ENCODE assay signal across 8 cellular contexts in genomic region chr1:32351077-32351858, GRCh38. TPM values are rescaled to one million over a fixed set of nuclear protein-coding genes. Genes with fewer than 3 reads are reported as not detected.
A peak's percentile ranks its signal among the peaks of the same experiment; 100 is the strongest.
DNase-seq lines count a peak whose midpoint lies in the region; ATAC-seq, FAIRE-seq and TF ChIP-seq lines count a peak whose summit lies in the region.

No MANE protein-coding gene starts in this region.

- peak; percentile 77 for FAIRE-seq in endothelial cell of umbilical vein (lab: Jason Lieb, UNC)

- ATAC-seq in GM21367 (IDR thresholded peaks at IDR 0.05; ENCODE audit: unreplicated experiment) = peak; percentile 73

- peak; percentile 77 for TF ChIP-seq CTCF in Calu3 (IDR thresholded peaks at IDR 0.05; ENCODE audit: unreplicated experiment)
- TF ChIP-seq CTCF in endothelial cell of umbilical vein (IDR thresholded peaks at IDR 0.05; ENCODE audit: extremely low read depth in 1 of 2, insufficient read depth in 1 of 2, low read depth in 1 of 2, low read length in 2 of 2) = peak; percentile 23 to 56

- H3K79me2 ChIP-seq in endothelial cell of umbilical vein (ENCODE audit: control insufficient read depth, insufficient read depth, low read length) = no peaks in the 10 kb centered on the region

- peak; percentile 80 for TF ChIP-seq POLR2A in endothelial cell of umbilical vein (IDR thresholded peaks at IDR 0.05; ENCODE audit: low read depth, low read length)

- H3K4me1 Mint-ChIP-seq in Calu3 (ENCODE audit: low read depth, unreplicated experiment) = peaks cover 20% of the 10 kb centered on the region

- H4K20me1 ChIP-seq in endothelial cell of umbilical vein (replicated peaks; ENCODE audit: control insufficient read depth, extremely low read depth, insufficient read depth, low read length) = no peaks in the 10 kb centered on the region

- peaks cover 4% of the 10 kb centered on the region for H3K27me3 Mint-ChIP-seq in Calu3 (ENCODE audit: unreplicated experiment)

- no peaks in the 10 kb centered on the region for H3K9me3 Mint-ChIP-seq in Calu3 (ENCODE audit: low read depth, unreplicated experiment)

- peaks cover 14% of the 10 kb centered on the region; the same call in 1 of the 2 replicates for H3K4me1 ChIP-seq in HUES48 (ENCODE audit: control insufficient read depth, insufficient read depth, low read length)
- H3K4me1 ChIP-seq in NT2/D1 (ENCODE audit: insufficient read depth, insufficient read length) = peaks cover 27% of the 10 kb centered on the region
- peaks cover 34% of the 10 kb centered on the region for H3K4me1 ChIP-seq in endothelial cell of umbilical vein (ENCODE audit: control insufficient read depth, extremely low read depth, insufficient read depth, low read length)

- POLR2A ChIA-PET in endothelial cell of umbilical vein (lab: Charles Lee) = interaction anchor here (0.6 to 4.4 kb wide), 8 partner anchors 8 to 119 kb away, joined by 3 to 50 read pairs (median 4); partner anchors contain the start of genes BSDC1 and MARCKSL1

- H3K36me3 ChIP-seq in HUES48 (ENCODE audit: control insufficient read depth, insufficient read depth, low read length) (no peaks in the 10 kb centered on the region), NT2/D1 (ENCODE audit: insufficient read depth, insufficient read length, low read length) (peaks cover 17% of the 10 kb centered on the region), endothelial cell of umbilical vein (ENCODE audit: control insufficient read depth in 2 of 2, extremely low read depth in 1 of 2, insufficient read depth in 2 of 2, low read length in 2 of 2) (no peaks in the 10 kb centered on the region)

- no TSS peak for BruUV-seq in Calu3 (replicated peaks; lab: Mats Ljungman, UMichigan)
- BruUV-seq in endothelial cell of umbilical vein (replicated peaks; lab: Mats Ljungman, UMichigan) = no TSS peak

- intact Hi-C loops in Calu3 (cut with micrococcal nuclease; ENCODE audit: unreplicated experiment) = no loop called here
- intact Hi-C loops in endothelial cell of umbilical vein (cut with micrococcal nuclease) = loop anchor here (1.0 kb wide), 2 partner anchors 15 to 43 kb away; partner anchors contain the start of genes BSDC1 and MARCKSL1

- dilution Hi-C loops in endothelial cell of umbilical vein (cut with MboI; ENCODE audit: extremely low pct_ligation_motif_present, low sequenced_read_pairs) = no loop called here

- DNase-seq in Calu3 (peak; percentile 97), NT2/D1 (ENCODE audit: low read depth, low spot score) (peak; percentile 98), endothelial cell of umbilical vein (ENCODE audit: low read depth, low spot score) (peak; percentile 91), midbrain (lab: John Stamatoyannopoulos, UW) (peak; percentile 92)
- DNase-seq in activated CD8-positive, alpha-beta memory T cell treated with anti-CD3 and anti-CD28 coated beads, Interleukin-2, amount 50 U/mL, for 24 hours (ENCODE audit: extremely low read depth) = peak; percentile 78
- DNase-seq in stimulated activated CD8-positive, alpha-beta memory T cell treated with anti-CD3 and anti-CD28 coated beads, Interleukin-15, amount 100 ng/mL, for 48 hours (ENCODE audit: low read depth in 2 of 2) = peak; percentile 77 to 81

- CTCF ChIA-PET in Calu3 (lab: Charles Lee) (interaction anchor here (1.2 kb wide), 1 partner anchor 15 kb away, joined by 4 read pairs; the partner anchor contains the start of gene MARCKSL1), endothelial cell of umbilical vein (lab: Charles Lee) (interaction anchor here (1.0 to 2.8 kb wide), 6 partner anchors 11 to 135 kb away, joined by 4 to 12 read pairs (median 8); partner anchors contain the start of genes FAM229A, MARCKSL1 and TSSK3)

- H3K9me1 ChIP-seq in endothelial cell of umbilical vein (replicated peaks; ENCODE audit: control insufficient read depth, extremely low read depth, insufficient read depth, low read length) = no peaks in the 10 kb centered on the region

- peak overlapping the region; percentile 58; the same call in 1 of the 2 replicates for H3K9ac ChIP-seq in HUES48 (ENCODE audit: low read depth, low read length)
- H3K9ac ChIP-seq in NT2/D1 (ENCODE audit: insufficient read length, low read depth) = peak overlapping the region; percentile 98
- peak overlapping the region; percentile 88 for H3K9ac ChIP-seq in endothelial cell of umbilical vein (replicated peaks; ENCODE audit: extremely low read depth, insufficient read depth, low read length)

- peaks cover 5% of the 10 kb centered on the region for H3K9me3 ChIP-seq in HUES48 (ENCODE audit: control insufficient read depth, insufficient read depth, low read length)
- peaks cover 12% of the 10 kb centered on the region; the same call in 1 of the 2 replicates for H3K9me3 ChIP-seq in NT2/D1 (ENCODE audit: insufficient read depth, low read length)
- no peaks in the 10 kb centered on the region for H3K9me3 ChIP-seq in endothelial cell of umbilical vein (replicated peaks; ENCODE audit: control insufficient read depth, insufficient read depth, low read length)

- peak overlapping the region; percentile 35 for H3K27ac Mint-ChIP-seq in Calu3 (ENCODE audit: unreplicated experiment)

- peak overlapping the region; percentile 70 for H3K4me3 Mint-ChIP-seq in Calu3 (ENCODE audit: low read depth, unreplicated experiment)

- H3K36me3 Mint-ChIP-seq in Calu3 (ENCODE audit: insufficient read depth, unreplicated experiment) = peaks cover 32% of the 10 kb centered on the region

- peaks cover 10% of the 10 kb centered on the region for H3K27me3 ChIP-seq in HUES48 (ENCODE audit: control insufficient read depth, insufficient read depth, low read length)
- peaks cover 4% of the 10 kb centered on the region for H3K27me3 ChIP-seq in NT2/D1 (ENCODE audit: insufficient read depth, insufficient read length)
- no peaks in the 10 kb centered on the region for H3K27me3 ChIP-seq in endothelial cell of umbilical vein (ENCODE audit: control insufficient read depth in 2 of 2, insufficient read depth in 2 of 2, low read length in 2 of 2)

- H2AFZ ChIP-seq in endothelial cell of umbilical vein (ENCODE audit: low read depth, low read length) = peak overlapping the region; percentile 95

- H3K4me3 ChIP-seq in HUES48 (ENCODE audit: low read depth, low read length) = peak overlapping the region; percentile 90
- H3K4me3 ChIP-seq in NT2/D1 (ENCODE audit: insufficient read length, low read depth) = peak overlapping the region; percentile 78
- H3K4me3 ChIP-seq in endothelial cell of umbilical vein (replicated peaks in 1 of 3; ENCODE audit: insufficient read depth in 1 of 3, low read depth in 1 of 3, low read length in 3 of 3) = peak overlapping the region; percentile 36 to 56 (median 55)

- H3K4me2 ChIP-seq in endothelial cell of umbilical vein (ENCODE audit: insufficient read depth, low read length) = peak overlapping the region; percentile 78

- peak overlapping the region; percentile 87 for H3K27ac ChIP-seq in HUES48 (ENCODE audit: low read depth, low read length)
- peak overlapping the region; percentile 77 for H3K27ac ChIP-seq in endothelial cell of umbilical vein (ENCODE audit: insufficient read depth, low read depth, low read length)

RNA-seq across cellular contexts. Expression of gene FAM229A, which starts 11.0 kb away (rescaled TPM):
- total RNA-seq in Calu3 (2022) = 7.3 and 7.5 TPM in 2 replicates
- total RNA-seq in endothelial cell of umbilical vein = 8.6 and 11.6 TPM in 2 replicates
- polyA plus RNA-seq in endothelial cell of umbilical vein = 8.9 and 9.9 TPM in 2 replicates
- 0.68 and 2.0 TPM in 2 replicates for polyA plus RNA-seq in endothelial cell of umbilical vein (2011; cell fraction: cytosol; rRNA removed)
- 43.3 and 43.7 TPM in 2 replicates for polyA plus RNA-seq in endothelial cell of umbilical vein (2011; cell fraction: nucleus; rRNA removed)
- 1.9 and 2.4 TPM in 2 replicates for polyA plus RNA-seq in endothelial cell of umbilical vein (2012)
- polyA minus RNA-seq in endothelial cell of umbilical vein = 6.3 and 7.2 TPM in 2 replicates
- polyA minus RNA-seq in endothelial cell of umbilical vein (2011; cell fraction: cytosol; rRNA and poly(A)+ RNA removed) = 0.61 TPM
- polyA minus RNA-seq in endothelial cell of umbilical vein (2011; cell fraction: nucleus; rRNA and poly(A)+ RNA removed) = 11.2 and 15.7 TPM in 2 replicates

RNA-seq across cellular contexts. Expression of gene TSSK3, which starts 11.1 kb away (rescaled TPM):
- 1.8 and 5.1 TPM in 2 replicates for total RNA-seq in Calu3 (2022)
- total RNA-seq in endothelial cell of umbilical vein = 0.42 and 1.1 TPM in 2 replicates
- 0.48 and 0.65 TPM in 2 replicates for polyA plus RNA-seq in endothelial cell of umbilical vein
- 0.13 and 0.18 TPM in 2 replicates for polyA plus RNA-seq in endothelial cell of umbilical vein (2011; cell fraction: cytosol; rRNA removed)
- polyA plus RNA-seq in endothelial cell of umbilical vein (2011; cell fraction: nucleus; rRNA removed) = 1.1 and 7.1 TPM in 2 replicates
- 0.34 and 0.82 TPM in 2 replicates for polyA plus RNA-seq in endothelial cell of umbilical vein (2012)
- 0.62 and 0.90 TPM in 2 replicates for polyA minus RNA-seq in endothelial cell of umbilical vein
- not detected for polyA minus RNA-seq in endothelial cell of umbilical vein (2011; cell fraction: cytosol; rRNA and poly(A)+ RNA removed)
- 1.4 TPM in 1 of 2 replicates, not detected in the other for polyA minus RNA-seq in endothelial cell of umbilical vein (2011; cell fraction: nucleus; rRNA and poly(A)+ RNA removed)

RNA-seq across cellular contexts. Expression of gene MARCKSL1, which starts 15.2 kb away (rescaled TPM):
- total RNA-seq in Calu3 (2022) (169 and 193 TPM in 2 replicates), endothelial cell of umbilical vein (249 and 265 TPM in 2 replicates)
- polyA plus RNA-seq in endothelial cell of umbilical vein = 311 and 318 TPM in 2 replicates
- polyA plus RNA-seq in endothelial cell of umbilical vein (2011; cell fraction: cytosol; rRNA removed) = 353 TPM in 2 replicates
- 91.3 and 92.6 TPM in 2 replicates for polyA plus RNA-seq in endothelial cell of umbilical vein (2011; cell fraction: nucleus; rRNA removed)
- 195 and 202 TPM in 2 replicates for polyA plus RNA-seq in endothelial cell of umbilical vein (2012)
- 199 and 217 TPM in 2 replicates for polyA minus RNA-seq in endothelial cell of umbilical vein
- polyA minus RNA-seq in endothelial cell of umbilical vein (2011; cell fraction: cytosol; rRNA and poly(A)+ RNA removed) = 14.1 TPM
- polyA minus RNA-seq in endothelial cell of umbilical vein (2011; cell fraction: nucleus; rRNA and poly(A)+ RNA removed) = 43.4 and 45.0 TPM in 2 replicates

RNA-seq across cellular contexts. Expression of gene BSDC1, which starts 43.0 kb away (rescaled TPM):
- 48.5 and 49.4 TPM in 2 replicates for total RNA-seq in Calu3 (2022)
- 64.6 and 64.8 TPM in 2 replicates for total RNA-seq in endothelial cell of umbilical vein
- polyA plus RNA-seq in endothelial cell of umbilical vein = 40.7 and 44.3 TPM in 2 replicates
- 48.2 and 51.9 TPM in 2 replicates for polyA plus RNA-seq in endothelial cell of umbilical vein (2011; cell fraction: cytosol; rRNA removed)
- 114 and 117 TPM in 2 replicates for polyA plus RNA-seq in endothelial cell of umbilical vein (2011; cell fraction: nucleus; rRNA removed)
- 44.0 and 48.2 TPM in 2 replicates for polyA plus RNA-seq in endothelial cell of umbilical vein (2012)
- polyA minus RNA-seq in endothelial cell of umbilical vein = 59.4 and 69.0 TPM in 2 replicates
- polyA minus RNA-seq in endothelial cell of umbilical vein (2011; cell fraction: cytosol; rRNA and poly(A)+ RNA removed) = 18.6 TPM
- polyA minus RNA-seq in endothelial cell of umbilical vein (2011; cell fraction: nucleus; rRNA and poly(A)+ RNA removed) = 60.1 and 72.5 TPM in 2 replicates

RNA-seq across cellular contexts. Expression of gene HDAC1, which starts 59.4 kb away (rescaled TPM):
- total RNA-seq in Calu3 (2022) = 186 and 197 TPM in 2 replicates
- 111 and 138 TPM in 2 replicates for total RNA-seq in endothelial cell of umbilical vein
- polyA plus RNA-seq in endothelial cell of umbilical vein = 109 and 141 TPM in 2 replicates
- 109 and 112 TPM in 2 replicates for polyA plus RNA-seq in endothelial cell of umbilical vein (2011; cell fraction: cytosol; rRNA removed)
- polyA plus RNA-seq in endothelial cell of umbilical vein (2011; cell fraction: nucleus; rRNA removed) = 280 and 349 TPM in 2 replicates
- 105 and 141 TPM in 2 replicates for polyA plus RNA-seq in endothelial cell of umbilical vein (2012)
- polyA minus RNA-seq in endothelial cell of umbilical vein = 188 and 226 TPM in 2 replicates
- polyA minus RNA-seq in endothelial cell of umbilical vein (2011; cell fraction: cytosol; rRNA and poly(A)+ RNA removed) = 41.7 TPM
- polyA minus RNA-seq in endothelial cell of umbilical vein (2011; cell fraction: nucleus; rRNA and poly(A)+ RNA removed) = 79.8 and 110 TPM in 2 replicates

Comparison
In these comparisons a context has a peak if more than half of its experiments do, and no peak if none do; other contexts are left out.
1. Peak in every context shown above with its lines: DNase-seq, ATAC-seq, H3K4me3 ChIP-seq and H3K27ac ChIP-seq.